ENCODE assay signal across 11 cellular contexts in the genomic region with DNA sequence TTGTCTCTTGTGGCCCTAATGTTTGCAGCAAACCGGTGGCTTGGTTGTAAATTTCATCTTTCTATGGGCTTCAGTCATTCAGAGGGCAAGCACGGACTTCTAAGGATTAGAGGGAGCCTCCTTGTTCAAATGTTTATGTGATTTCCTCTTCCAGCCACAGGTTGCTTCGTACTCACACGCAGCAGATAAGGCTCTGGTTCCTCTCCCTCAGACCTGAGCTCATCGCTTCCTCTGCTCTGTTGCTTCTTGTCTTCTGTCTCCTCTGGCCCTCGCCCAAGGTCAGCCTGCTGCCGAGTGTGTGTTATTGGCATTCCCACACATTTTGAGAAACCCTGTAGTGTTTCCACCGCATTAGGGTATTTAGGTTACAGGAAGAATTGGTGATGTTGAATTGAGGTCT. TPM values are rescaled to one million over a fixed set of nuclear protein-coding genes. Genes with fewer than 3 reads are reported as not detected.
DNase-seq lines count a peak whose midpoint lies in the region; ATAC-seq and TF ChIP-seq lines count a peak whose summit lies in the region.
"Had no signal": no experiment of that assay in that cellular context is flagged by ENCODE, and none has a peak within 500 bp of the region (broad histone marks: within the 10 kb centered on the region; RNA-seq: fewer than 3 reads in every experiment).

No MANE protein-coding gene starts in this region.

- DNase-seq in CD4-positive, CD25-positive, alpha-beta regulatory T cell: no peak
- DNase-seq in NCI-H226: peak; percentile 92
- no peak for DNase-seq in activated T-helper 2 cell treated with anti-CD3 and anti-CD28 coated beads, Interferon-gamma antibody, Interleukin-2, Interleukin-4, amounts not matched to agents 10 μg/mL and 5 μg/mL and 100 μg/mL, durations not matched to agents 14 hours and 24 hours and 36 hours (ENCODE audit: low spot score)
- DNase-seq in foreskin keratinocyte: peak; percentile 78 to 87
- no peak for DNase-seq in right cardiac atrium
- DNase-seq in mesothelial cell of epicardium (ENCODE audit: low spot score in 2 of 2, unreplicated experiment in 2 of 2): no peak
- DNase-seq in GM10266 (ENCODE audit: extremely low spot score): no peak
- DNase-seq: activated CD8-positive, alpha-beta memory T cell treated with anti-CD3 and anti-CD28 coated beads, Interleukin-2, amount 50 U/mL, for 4 hours had no signal

- H3K27me3 ChIP-seq in CD4-positive, CD25-positive, alpha-beta regulatory T cell (ENCODE audit: control insufficient read depth, insufficient read depth, low read length): no peaks in the 10 kb centered on the region
- no peaks in the 10 kb centered on the region for H3K27me3 ChIP-seq in foreskin keratinocyte
- no peaks in the 10 kb centered on the region for H3K27me3 ChIP-seq in right cardiac atrium (ENCODE audit: control insufficient read depth, insufficient read depth)

- H3K27ac Mint-ChIP-seq in CD4-positive, CD25-positive, alpha-beta regulatory T cell: no peak overlapping the region
- peak overlapping the region; percentile 99 for H3K27ac Mint-ChIP-seq in activated T-helper 2 cell treated with anti-CD3 and anti-CD28 coated beads, Interferon-gamma antibody, Interleukin-2, Interleukin-4, amounts not matched to agents 10 μg/mL and 5 μg/mL and 100 μg/mL, durations not matched to agents 14 hours and 24 hours and 36 hours
- H3K27ac Mint-ChIP-seq in mesothelial cell of epicardium: no peak overlapping the region

- peaks cover 6% of the 10 kb centered on the region for H3K4me1 ChIP-seq in CD4-positive, CD25-positive, alpha-beta regulatory T cell (ENCODE audit: control insufficient read depth, insufficient read depth, low read length, poor library complexity, severe bottlenecking)
- H3K4me1 ChIP-seq in foreskin keratinocyte (peaks cover 21% of the 10 kb centered on the region), right cardiac atrium (ENCODE audit: control insufficient read depth, insufficient read depth, low read length) (no peaks in the 10 kb centered on the region)

- H3K9me3 ChIP-seq in CD4-positive, CD25-positive, alpha-beta regulatory T cell (ENCODE audit: control insufficient read depth in 2 of 2, low read length in 2 of 2): no peaks in the 10 kb centered on the region
- H3K9me3 ChIP-seq in right cardiac atrium (ENCODE audit: control insufficient read depth, low read length): no peaks in the 10 kb centered on the region

- intact Hi-C loops in activated T-helper 2 cell treated with anti-CD3 and anti-CD28 coated beads, Interferon-gamma antibody, Interleukin-2, Interleukin-4, amounts not matched to agents 10 μg/mL and 5 μg/mL and 100 μg/mL, durations not matched to agents 14 hours and 24 hours and 36 hours (cut with micrococcal nuclease): loop anchor here (1.0 to 2.0 kb wide), 6 partner anchors 9 to 289 kb away; no protein-coding TSS in a partner anchor
- intact Hi-C loops in right cardiac atrium (cut with DNase I): no loop called here

- no peak for TF ChIP-seq CTCF in foreskin keratinocyte (conservative IDR thresholded peaks at IDR 0.05)
- TF ChIP-seq CTCF in mesothelial cell of epicardium (IDR thresholded peaks at IDR 0.05; ENCODE audit: unreplicated experiment): no peak
- TF ChIP-seq CTCF in GM10266 (IDR thresholded peaks at IDR 0.05; ENCODE audit: control insufficient read depth, insufficient read depth, low read depth, missing control alignments): no peak

- no peaks in the 10 kb centered on the region for H3K36me3 Mint-ChIP-seq in CD4-positive, CD25-positive, alpha-beta regulatory T cell
- H3K36me3 Mint-ChIP-seq in activated T-helper 2 cell treated with anti-CD3 and anti-CD28 coated beads, Interferon-gamma antibody, Interleukin-2, Interleukin-4, amounts not matched to agents 10 μg/mL and 5 μg/mL and 100 μg/mL, durations not matched to agents 14 hours and 24 hours and 36 hours (ENCODE audit: low read depth): no peaks in the 10 kb centered on the region
- H3K36me3 Mint-ChIP-seq in mesothelial cell of epicardium: peaks cover 7% of the 10 kb centered on the region
- H3K36me3 Mint-ChIP-seq: CD14-positive monocyte had no signal

- peaks cover 0 to 3% (median 0%) of the 10 kb centered on the region in 7 donors for H3K9me3 Mint-ChIP-seq in CD4-positive, CD25-positive, alpha-beta regulatory T cell
- no peaks in the 10 kb centered on the region for H3K9me3 Mint-ChIP-seq in activated T-helper 2 cell treated with anti-CD3 and anti-CD28 coated beads, Interferon-gamma antibody, Interleukin-2, Interleukin-4, amounts not matched to agents 10 μg/mL and 5 μg/mL and 100 μg/mL, durations not matched to agents 14 hours and 24 hours and 36 hours
- peaks cover 21% of the 10 kb centered on the region for H3K9me3 Mint-ChIP-seq in mesothelial cell of epicardium

- H3K4me1 Mint-ChIP-seq in CD4-positive, CD25-positive, alpha-beta regulatory T cell: peaks cover 0 to 12% (median 5%) of the 10 kb centered on the region in 4 donors
- peaks cover 22% of the 10 kb centered on the region for H3K4me1 Mint-ChIP-seq in activated T-helper 2 cell treated with anti-CD3 and anti-CD28 coated beads, Interferon-gamma antibody, Interleukin-2, Interleukin-4, amounts not matched to agents 10 μg/mL and 5 μg/mL and 100 μg/mL, durations not matched to agents 14 hours and 24 hours and 36 hours (ENCODE audit: low read depth)
- peaks cover 3% of the 10 kb centered on the region for H3K4me1 Mint-ChIP-seq in mesothelial cell of epicardium
- H3K4me1 Mint-ChIP-seq: CD14-positive monocyte had no signal

- peak overlapping the region in 2 of 4 donors; percentile 17 to 34 for H3K4me3 Mint-ChIP-seq in CD4-positive, CD25-positive, alpha-beta regulatory T cell
- peak overlapping the region; percentile 58 for H3K4me3 Mint-ChIP-seq in activated T-helper 2 cell treated with anti-CD3 and anti-CD28 coated beads, Interferon-gamma antibody, Interleukin-2, Interleukin-4, amounts not matched to agents 10 μg/mL and 5 μg/mL and 100 μg/mL, durations not matched to agents 14 hours and 24 hours and 36 hours (ENCODE audit: low read depth)
- H3K4me3 Mint-ChIP-seq in mesothelial cell of epicardium: no peak overlapping the region
- H3K4me3 Mint-ChIP-seq: CD14-positive monocyte had no signal

- no peak overlapping the region for H3K4me3 ChIP-seq in CD4-positive, CD25-positive, alpha-beta regulatory T cell (ENCODE audit: low read depth, low read length)
- H3K4me3 ChIP-seq in right cardiac atrium (ENCODE audit: low read length): no peak overlapping the region

- peak overlapping the region; percentile 1 for H3K27ac ChIP-seq in CD4-positive, CD25-positive, alpha-beta regulatory T cell (ENCODE audit: insufficient read depth, low read length, poor library complexity, severe bottlenecking)
- H3K27ac ChIP-seq in foreskin keratinocyte (peak overlapping the region; percentile 82), right cardiac atrium (ENCODE audit: low read length) (no peak overlapping the region)

- WGBS in right cardiac atrium: 33% methylated on average over 8 of the region's 8 CpGs

- peaks cover 19% of the 10 kb centered on the region for H3K27me3 Mint-ChIP-seq in CD4-positive, CD25-positive, alpha-beta regulatory T cell
- H3K27me3 Mint-ChIP-seq in activated T-helper 2 cell treated with anti-CD3 and anti-CD28 coated beads, Interferon-gamma antibody, Interleukin-2, Interleukin-4, amounts not matched to agents 10 μg/mL and 5 μg/mL and 100 μg/mL, durations not matched to agents 14 hours and 24 hours and 36 hours (ENCODE audit: low read depth): peaks cover 17% of the 10 kb centered on the region
- no peaks in the 10 kb centered on the region for H3K27me3 Mint-ChIP-seq in mesothelial cell of epicardium (ENCODE audit: low read depth)

- ATAC-seq in CD4-positive, CD25-positive, alpha-beta regulatory T cell (ENCODE audit: low read depth in 2 of 2): no peak
- peak; percentile 71 for ATAC-seq in foreskin keratinocyte
- ATAC-seq in right cardiac atrium: no peak
- no peak for ATAC-seq in GM21786 (IDR thresholded peaks at IDR 0.05; ENCODE audit: unreplicated experiment)
- ATAC-seq: HepG2 had no signal

- no peaks in the 10 kb centered on the region for H3K36me3 ChIP-seq in CD4-positive, CD25-positive, alpha-beta regulatory T cell (ENCODE audit: control insufficient read depth, insufficient read depth, low read length)

RNA-seq across cellular contexts. Expression of gene MYL12B, which starts 44.0 kb away (rescaled TPM):
- total RNA-seq in CD4-positive, CD25-positive, alpha-beta regulatory T cell: 168 TPM
- 1,000 to 10,000 TPM in 2 of 4 donors, 100 to 1,000 TPM in 2; 980 to 1,134 (median 1,024) TPM for polyA plus RNA-seq in CD4-positive, CD25-positive, alpha-beta regulatory T cell
- total RNA-seq in activated T-helper 2 cell treated with anti-CD3 and anti-CD28 coated beads, Interferon-gamma antibody, Interleukin-2, Interleukin-4, amounts not matched to agents 10 μg/mL and 5 μg/mL and 100 μg/mL, durations not matched to agents 14 hours and 24 hours and 36 hours: 243 and 245 TPM in 2 replicates
- 808 and 830 TPM in 2 replicates for total RNA-seq in foreskin keratinocyte
- 928 and 936 TPM in 2 replicates for polyA plus RNA-seq in foreskin keratinocyte
- 100 to 1,000 TPM; 171 to 199 (median 174) TPM for total RNA-seq in right cardiac atrium
- 343 TPM for polyA plus RNA-seq in right cardiac atrium
- total RNA-seq in mesothelial cell of epicardium: 195 to 225 TPM (median 215 TPM) in 3 replicates

RNA-seq across cellular contexts. Expression of gene MYL12A, which starts 58.3 kb away (rescaled TPM):
- 382 TPM for total RNA-seq in CD4-positive, CD25-positive, alpha-beta regulatory T cell
- 1,000 to 10,000 TPM; 2,262 to 2,381 (median 2,361) TPM for polyA plus RNA-seq in CD4-positive, CD25-positive, alpha-beta regulatory T cell
- 396 and 397 TPM in 2 replicates for total RNA-seq in activated T-helper 2 cell treated with anti-CD3 and anti-CD28 coated beads, Interferon-gamma antibody, Interleukin-2, Interleukin-4, amounts not matched to agents 10 μg/mL and 5 μg/mL and 100 μg/mL, durations not matched to agents 14 hours and 24 hours and 36 hours
- total RNA-seq in foreskin keratinocyte (549 and 551 TPM in 2 replicates), right cardiac atrium (100 to 1,000 TPM; 493 to 926 (median 671) TPM), mesothelial cell of epicardium (217 to 222 TPM (median 220 TPM) in 3 replicates)
- polyA plus RNA-seq in foreskin keratinocyte (617 and 641 TPM in 2 replicates), right cardiac atrium (1,833 TPM)

Comparison
In these comparisons a context has a peak if more than half of its experiments do, and no peak if none do; other contexts are left out.
1. DNase-seq: peak in NCI-H226 (single experiment) and foreskin keratinocyte (2 of 2); none in CD4-positive, CD25-positive, alpha-beta regulatory T cell (0 of 3), activated T-helper 2 cell treated with anti-CD3 and anti-CD28 coated beads, Interferon-gamma antibody, Interleukin-2, Interleukin-4, amounts not matched to agents 10 μg/mL and 5 μg/mL and 100 μg/mL, durations not matched to agents 14 hours and 24 hours and 36 hours (single experiment), right cardiac atrium (0 of 3), mesothelial cell of epicardium (0 of 2) and GM10266 (single experiment).